Comparison of ENCODE assay signal across 8 cellular contexts in the genomic region with DNA sequence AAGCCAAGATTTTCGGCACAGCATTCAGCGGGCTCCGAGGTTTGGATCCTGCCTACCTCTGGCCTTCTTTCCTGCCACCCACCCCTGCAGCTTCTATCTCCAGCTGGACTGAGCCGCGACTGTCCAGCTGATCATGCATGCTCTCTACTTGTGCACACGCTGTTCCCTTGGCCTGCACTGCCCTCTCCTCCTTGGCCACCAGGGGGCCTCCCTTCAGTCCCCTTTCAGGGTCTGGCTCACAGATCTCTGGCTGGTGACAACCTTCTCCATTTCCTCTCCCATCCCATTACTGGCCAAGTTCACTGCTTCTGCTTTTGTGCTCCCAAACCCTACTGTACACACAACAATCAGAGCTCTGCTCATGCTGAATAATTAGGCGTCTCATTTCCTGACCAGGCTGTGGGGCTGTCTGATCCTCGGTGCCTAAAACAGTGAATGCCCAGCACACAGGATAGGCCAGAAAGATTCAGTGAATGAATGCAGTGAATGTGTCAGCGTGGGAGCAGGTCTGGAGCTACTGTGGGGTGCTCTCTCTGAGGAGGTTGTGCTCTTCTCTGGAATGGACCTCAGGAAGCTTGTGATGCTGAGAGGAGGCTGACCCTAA.
DNase-seq lines count a peak whose midpoint lies in the region; ATAC-seq, FAIRE-seq and TF ChIP-seq lines count a peak whose summit lies in the region.

No MANE protein-coding gene starts in this region.

- FAIRE-seq in bronchial epithelial cell (lab: Jason Lieb, UNC), result no peak

- no peaks in the 10 kb centered on the region for H3K9me3 Mint-ChIP-seq in stimulated activated effector memory CD8-positive, alpha-beta T cell treated with anti-CD3 and anti-CD28 coated beads, Interleukin-12 subunit alpha, Interleukin-12 subunit beta, amount 100 ng/mL, for 72 hours
- H3K9me3 Mint-ChIP-seq in effector memory CD8-positive, alpha-beta T cell, result no peaks in the 10 kb centered on the region

- no peaks in the 10 kb centered on the region for H3K36me3 Mint-ChIP-seq in stimulated activated effector memory CD8-positive, alpha-beta T cell treated with anti-CD3 and anti-CD28 coated beads, Interleukin-12 subunit alpha, Interleukin-12 subunit beta, amount 100 ng/mL, for 72 hours
- H3K36me3 Mint-ChIP-seq in effector memory CD8-positive, alpha-beta T cell (ENCODE audit: insufficient read depth), result no peaks in the 10 kb centered on the region

- no peaks in the 10 kb centered on the region for H3K27me3 ChIP-seq in bronchial epithelial cell (ENCODE audit: control insufficient read depth, insufficient read depth, low read length)

- H3K36me3 ChIP-seq in bronchial epithelial cell (ENCODE audit: control insufficient read depth, insufficient read depth, low read length), result no peaks in the 10 kb centered on the region

- peak; percentile 94 for ATAC-seq in GM21526 (IDR thresholded peaks at IDR 0.05; ENCODE audit: low FRiP score, unreplicated experiment)
- ATAC-seq in stimulated activated effector memory CD8-positive, alpha-beta T cell treated with anti-CD3 and anti-CD28 coated beads, Interleukin-12 subunit alpha, Interleukin-12 subunit beta, amount 100 ng/mL, for 72 hours, result peak; percentile 48
- ATAC-seq in effector memory CD8-positive, alpha-beta T cell (replicated peaks), result no peak

- no peak overlapping the region for H3K27ac Mint-ChIP-seq in stimulated activated effector memory CD8-positive, alpha-beta T cell treated with anti-CD3 and anti-CD28 coated beads, Interleukin-12 subunit alpha, Interleukin-12 subunit beta, amount 100 ng/mL, for 72 hours
- no peak overlapping the region for H3K27ac Mint-ChIP-seq in effector memory CD8-positive, alpha-beta T cell

- DNase-seq in GM10248 (ENCODE audit: extremely low spot score) (peak; percentile 61), HuH-7.5 (ENCODE audit: low spot score) (peak; percentile 31), RPMI7951 (ENCODE audit: low read depth) (peak; percentile 76), bronchial epithelial cell (ENCODE audit: low read depth) (peak; percentile 40), left kidney (ENCODE audit: low read depth, low spot score) (peak; percentile 86)
- DNase-seq in stimulated activated effector memory CD8-positive, alpha-beta T cell treated with anti-CD3 and anti-CD28 coated beads, Interleukin-12 subunit alpha, Interleukin-12 subunit beta, amount 100 ng/mL, for 72 hours (ENCODE audit: low spot score in 2 of 2), result peak in 1 of 2 donors; percentile 52
- DNase-seq in effector memory CD8-positive, alpha-beta T cell, result no peak

- H3K4me3 Mint-ChIP-seq in stimulated activated effector memory CD8-positive, alpha-beta T cell treated with anti-CD3 and anti-CD28 coated beads, Interleukin-12 subunit alpha, Interleukin-12 subunit beta, amount 100 ng/mL, for 72 hours, result no peak overlapping the region
- no peak overlapping the region for H3K4me3 Mint-ChIP-seq in effector memory CD8-positive, alpha-beta T cell

- no peak overlapping the region for H3K4me3 ChIP-seq in bronchial epithelial cell (ENCODE audit: low read depth, low read length)

- CTCF ChIA-PET in GM10248 (lab: Yijun Ruan, JAX), result interaction anchor here (0.6 to 6.3 kb wide), 25 partner anchors 10 to 306 kb away, joined by 3 to 46 read pairs (median 3); no protein-coding TSS in a partner anchor

- POLR2A ChIA-PET in GM10248 (lab: Yijun Ruan, JAX), result no interaction called here

- H3K4me1 Mint-ChIP-seq in stimulated activated effector memory CD8-positive, alpha-beta T cell treated with anti-CD3 and anti-CD28 coated beads, Interleukin-12 subunit alpha, Interleukin-12 subunit beta, amount 100 ng/mL, for 72 hours, result no peaks in the 10 kb centered on the region
- H3K4me1 Mint-ChIP-seq in effector memory CD8-positive, alpha-beta T cell (ENCODE audit: low read depth in 2 of 2), result no peaks in the 10 kb centered on the region

- TF ChIP-seq CTCF in GM10248 (IDR thresholded peaks at IDR 0.05; ENCODE audit: control extremely low read depth, extremely low read depth, low read depth, missing control alignments) (peak; percentile 91), bronchial epithelial cell (IDR thresholded peaks at IDR 0.05; ENCODE audit: insufficient read depth, low read length, severe bottlenecking) (peak; percentile 85)

- peaks cover 11 to 13% of the 10 kb centered on the region in 2 donors for H3K27me3 Mint-ChIP-seq in effector memory CD8-positive, alpha-beta T cell

Comparison
In these comparisons a context has a peak if more than half of its experiments do, and no peak if none do; other contexts are left out.
1. DNase-seq: peak in GM10248 (single experiment), HuH-7.5 (single experiment), RPMI7951 (single experiment), bronchial epithelial cell (single experiment) and left kidney (single experiment); none in effector memory CD8-positive, alpha-beta T cell (0 of 3).